ENCODE assay signal across 1 cellular context in the genomic region with DNA sequence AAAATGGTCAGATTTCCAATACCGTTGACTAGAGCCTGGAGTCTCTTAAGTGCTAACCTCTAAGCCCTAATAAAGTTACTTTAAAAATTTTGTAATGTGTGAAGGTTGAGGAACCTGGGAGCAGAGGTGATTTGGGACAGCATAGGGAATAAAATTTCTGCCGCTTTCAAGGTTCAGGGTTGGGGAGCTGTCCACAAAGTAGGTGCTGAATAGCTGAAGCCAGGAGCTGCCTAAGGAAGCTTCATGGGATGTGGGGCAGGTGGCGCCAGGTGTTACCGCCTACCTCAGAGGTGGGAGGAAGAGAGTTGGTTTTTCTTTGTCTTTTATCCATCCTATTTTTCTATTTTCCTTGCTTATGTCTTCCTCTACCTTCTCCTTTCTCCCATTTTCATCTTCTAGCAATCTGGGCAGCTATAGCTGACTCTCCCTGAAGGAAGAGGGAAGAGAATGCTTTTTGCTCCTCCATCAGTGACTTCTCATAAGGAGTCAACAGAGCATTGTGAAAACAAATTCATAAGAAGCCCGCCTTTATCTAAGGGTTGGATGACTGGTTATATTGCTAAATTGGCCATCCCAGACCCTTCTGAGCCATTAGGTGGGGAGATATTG.
TF ChIP-seq lines count a peak whose summit lies in the region.

No MANE protein-coding gene starts in this region.

TF ChIP-seq in H1, 55 proteins besides CTCF, POLR2A, EP300 and RAD21:
- TF ChIP-seq SAP30 (IDR thresholded peaks at IDR 0.05; ENCODE audit: insufficient read depth, insufficient replicate concordance, low read length), result no peak
- peak; percentile 90 for TF ChIP-seq MAX (IDR thresholded peaks at IDR 0.05)
- TF ChIP-seq HDAC2 (IDR thresholded peaks at IDR 0.05; ENCODE audit: borderline replicate concordance in 1 of 2, low read depth in 2 of 2, low read length in 2 of 2), result 0 out of 4 replicates have a peak, but pooled peaks of 1 of the 2 experiments have one; percentile 31
- no peak for TF ChIP-seq YY1 (IDR thresholded peaks at IDR 0.05; ENCODE audit: low read depth, low read length)
- TF ChIP-seq E2F6 (IDR thresholded peaks at IDR 0.05), result peak; percentile 92
- no peak for TF ChIP-seq EZH2 (IDR thresholded peaks at IDR 0.05; ENCODE audit: low read depth, low read length, severe bottlenecking)
- no peak for TF ChIP-seq CHD1 (IDR thresholded peaks at IDR 0.05; ENCODE audit: low read depth, low read length)
- TF ChIP-seq TAF7 (optimal IDR thresholded peaks at IDR 0.05; ENCODE audit: borderline replicate concordance, low read depth, low read length), result peak; percentile 51
- 0 out of 2 replicates have a peak, but pooled peaks have one; percentile 28 for TF ChIP-seq TEAD4 (IDR thresholded peaks at IDR 0.05; ENCODE audit: low read depth, low read length)
- no peak for TF ChIP-seq NANOG (IDR thresholded peaks at IDR 0.05; ENCODE audit: insufficient read depth, low read depth, low read length, poor library complexity, severe bottlenecking)
- no peak for TF ChIP-seq CEBPB (IDR thresholded peaks at IDR 0.05; ENCODE audit: low read depth, low read length)
- no peak for TF ChIP-seq CREB1 (IDR thresholded peaks at IDR 0.05)
- TF ChIP-seq SP1 (IDR thresholded peaks at IDR 0.05; ENCODE audit: low read depth, low read length), result no peak
- no peak for TF ChIP-seq EGR1 (IDR thresholded peaks at IDR 0.05; ENCODE audit: borderline replicate concordance, low read depth, low read length)
- TF ChIP-seq CTBP2 (IDR thresholded peaks at IDR 0.05; ENCODE audit: borderline replicate concordance, insufficient read depth, insufficient read length, low read length), result no peak
- TF ChIP-seq SIN3A (conservative IDR thresholded peaks at IDR 0.05 in 1 of 2, IDR thresholded peaks at IDR 0.05 in 1 of 2; ENCODE audit: low read depth in 1 of 2, low read length in 2 of 2), result peak; percentile 62 to 84; a peak in 2 of 4 replicates
- TF ChIP-seq RXRA (IDR thresholded peaks at IDR 0.05; ENCODE audit: insufficient read depth, low read depth, low read length), result no peak
- 0 out of 2 replicates have a peak, but pooled peaks have one; percentile 45 for TF ChIP-seq GABPA (IDR thresholded peaks at IDR 0.05; ENCODE audit: borderline replicate concordance, insufficient read depth, low read length)
- no peak for TF ChIP-seq MAFK (IDR thresholded peaks at IDR 0.05; ENCODE audit: low read depth, low read length)
- no peak for TF ChIP-seq KDM5A (IDR thresholded peaks at IDR 0.05; ENCODE audit: low read length)
- no peak for TF ChIP-seq POU5F1 (IDR thresholded peaks at IDR 0.05; ENCODE audit: low read depth, low read length)
